ENCODE assay signal across 25 cellular contexts in the genomic region with DNA sequence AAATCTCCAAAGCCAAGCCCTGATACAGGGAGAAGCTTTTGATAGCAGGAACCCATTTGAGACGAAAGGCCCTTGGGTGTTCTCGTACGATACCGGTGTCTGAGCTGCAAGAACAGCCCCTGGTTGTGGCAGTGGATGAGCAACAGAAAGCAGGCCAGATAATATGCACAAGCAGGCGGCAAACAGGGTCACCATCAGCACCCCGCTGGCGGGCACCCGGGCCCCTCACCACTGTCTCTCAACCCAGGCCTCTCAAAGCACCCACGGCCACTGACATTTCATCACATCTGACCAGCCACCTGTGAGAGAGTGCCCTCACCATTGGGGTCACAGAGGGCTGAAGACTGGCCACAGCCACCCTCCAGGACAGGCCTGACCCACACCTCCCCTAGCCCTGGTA.
"Had no signal": no experiment of that assay in that cellular context is flagged by ENCODE, and none has a peak within 500 bp of the region (broad histone marks: within the 10 kb centered on the region; RNA-seq: fewer than 3 reads in every experiment).

No MANE protein-coding gene starts in this region.

- H3K4me3 Mint-ChIP-seq: activated CD4-positive, alpha-beta T cell treated with anti-CD3 and anti-CD28 coated beads, Interleukin-2, amount 10 ng/mL, durations not matched to agents 7 days and 5 days; activated CD8-positive, alpha-beta T cell treated with anti-CD3 and anti-CD28 coated beads for 36 hours; activated naive CD8-positive, alpha-beta T cell; activated T-cell treated with anti-CD3 and anti-CD28 coated beads, Interleukin-2, amount 50 U/mL, for 4 hours; immature natural killer cell; naive thymus-derived CD4-positive, alpha-beta T cell; neural progenitor cell; stimulated activated naive CD8-positive, alpha-beta T cell treated with anti-CD3 and anti-CD28 coated beads, Interleukin-15, Interleukin-2, amounts not matched to agents 100 ng/mL and 50 ng/mL, for 24 hours had no signal

- DNase-seq: activated CD4-positive, alpha-beta T cell treated with anti-CD3 and anti-CD28 coated beads, Interleukin-2, amount 10 ng/mL, durations not matched to agents 7 days and 5 days; activated CD8-positive, alpha-beta T cell treated with anti-CD3 and anti-CD28 coated beads for 36 hours; activated naive CD4-positive, alpha-beta T cell; activated T-cell treated with anti-CD3 and anti-CD28 coated beads, Interleukin-2, amount 50 U/mL, for 4 hours; cortex of kidney; erythroblast; foreskin fibroblast; immature natural killer cell; kidney glomerular epithelial cell; left ventricle myocardium inferior; naive thymus-derived CD4-positive, alpha-beta T cell; retina; stimulated activated CD4-positive, alpha-beta T cell treated with anti-CD3 and anti-CD28 coated beads, Interleukin-4, amount 100 ng/mL, for 24 hours; T-helper 9 cell had no signal

- H3K9me3 ChIP-seq: adrenal gland, breast epithelium, left ventricle myocardium inferior, tibial nerve had no signal

- H3K9me3 Mint-ChIP-seq: activated CD4-positive, alpha-beta T cell treated with anti-CD3 and anti-CD28 coated beads, Interleukin-2, amount 10 ng/mL, durations not matched to agents 7 days and 5 days; activated CD8-positive, alpha-beta T cell treated with anti-CD3 and anti-CD28 coated beads for 36 hours; activated T-cell treated with anti-CD3 and anti-CD28 coated beads, Interleukin-2, amount 50 U/mL, for 4 hours; activated T-helper 2 cell treated with anti-CD3 and anti-CD28 coated beads, Interferon-gamma antibody, Interleukin-2, Interleukin-4, amounts not matched to agents 10 μg/mL and 5 μg/mL and 100 μg/mL, durations not matched to agents 14 hours and 24 hours and 36 hours; immature natural killer cell; naive thymus-derived CD4-positive, alpha-beta T cell; neural progenitor cell; stimulated activated naive CD8-positive, alpha-beta T cell treated with anti-CD3 and anti-CD28 coated beads, Interleukin-15, Interleukin-2, amounts not matched to agents 100 ng/mL and 50 ng/mL, for 24 hours had no signal

- H3K4me1 ChIP-seq: adrenal gland, breast epithelium, left ventricle myocardium inferior had no signal

- H3K4me2 ChIP-seq: hepatocyte, neural progenitor cell had no signal

- H3K36me3 Mint-ChIP-seq: activated naive CD8-positive, alpha-beta T cell; immature natural killer cell; naive thymus-derived CD4-positive, alpha-beta T cell had no signal

- H3K27ac ChIP-seq: adrenal gland, breast epithelium, hepatocyte, left ventricle myocardium inferior, neural progenitor cell, tibial nerve had no signal

- ATAC-seq: activated CD4-positive, CD25-positive, alpha-beta regulatory T cell treated with anti-CD3 and anti-CD28 coated beads, Interleukin-2, amount 50 U/mL, for 24 hours; activated CD8-positive, alpha-beta T cell treated with anti-CD3 and anti-CD28 coated beads for 36 hours; activated T-cell treated with anti-CD3 and anti-CD28 coated beads, Interleukin-2, amount 50 U/mL, for 4 hours had no signal

- H3K27me3 ChIP-seq: adrenal gland, breast epithelium, hepatocyte, neural progenitor cell, tibial nerve had no signal

- H3K27me3 Mint-ChIP-seq: activated CD4-positive, alpha-beta T cell treated with anti-CD3 and anti-CD28 coated beads, Interleukin-2, amount 10 ng/mL, durations not matched to agents 7 days and 5 days; progenitor cell of endocrine pancreas had no signal

- H3K36me3 ChIP-seq: adrenal gland, breast epithelium, left ventricle myocardium inferior, neural progenitor cell, tibial nerve had no signal

- H3K27ac Mint-ChIP-seq: activated CD4-positive, alpha-beta T cell treated with anti-CD3 and anti-CD28 coated beads, Interleukin-2, amount 10 ng/mL, durations not matched to agents 7 days and 5 days; activated CD8-positive, alpha-beta T cell treated with anti-CD3 and anti-CD28 coated beads for 36 hours; activated naive CD8-positive, alpha-beta T cell; activated T-helper 2 cell treated with anti-CD3 and anti-CD28 coated beads, Interferon-gamma antibody, Interleukin-2, Interleukin-4, amounts not matched to agents 10 μg/mL and 5 μg/mL and 100 μg/mL, durations not matched to agents 14 hours and 24 hours and 36 hours; immature natural killer cell; naive thymus-derived CD4-positive, alpha-beta T cell; neural progenitor cell; stimulated activated naive CD8-positive, alpha-beta T cell treated with anti-CD3 and anti-CD28 coated beads, Interleukin-15, Interleukin-2, amounts not matched to agents 100 ng/mL and 50 ng/mL, for 24 hours had no signal

- H3K9ac ChIP-seq: neural progenitor cell had no signal

- H3K4me1 Mint-ChIP-seq: immature natural killer cell had no signal

- H3K79me2 ChIP-seq: hepatocyte had no signal

- FAIRE-seq: urothelium cell line had no signal

- H2AFZ ChIP-seq: hepatocyte, neural progenitor cell had no signal

- H3K4me3 ChIP-seq: adrenal gland, breast epithelium, hepatocyte, left ventricle myocardium inferior, neural progenitor cell, tibial nerve had no signal
